11 cellular contexts compared by ENCODE assay signal in genomic region chr17:18388266-18388665, GRCh38. TPM values are rescaled to one million over a fixed set of nuclear protein-coding genes. Genes with fewer than 3 reads are reported as not detected.
"Had no signal": no experiment of that assay in that cellular context is flagged by ENCODE, and none has a peak within 500 bp of the region (broad histone marks: within the 10 kb centered on the region; RNA-seq: fewer than 3 reads in every experiment).

No MANE protein-coding gene starts in this region.

RNA-seq across cellular contexts. Expression of gene EVPLL, which starts 10.7 kb away (rescaled TPM):
- total RNA-seq: naive thymus-derived CD8-positive, alpha-beta T cell; natural killer cell treated with Interleukin-12 subunit alpha and Interleukin-12 subunit beta and Interleukin-15 and Interleukin-18, amount 100 ng/mL, for 72 hours; neural crest cell; occipital lobe; osteoblast; ovary; pulmonary artery endothelial cell; right atrium auricular region; sciatic nerve; smooth muscle cell; uterus had no signal
